Comparison of ENCODE assay signal across 22 cellular contexts in the genomic region with DNA sequence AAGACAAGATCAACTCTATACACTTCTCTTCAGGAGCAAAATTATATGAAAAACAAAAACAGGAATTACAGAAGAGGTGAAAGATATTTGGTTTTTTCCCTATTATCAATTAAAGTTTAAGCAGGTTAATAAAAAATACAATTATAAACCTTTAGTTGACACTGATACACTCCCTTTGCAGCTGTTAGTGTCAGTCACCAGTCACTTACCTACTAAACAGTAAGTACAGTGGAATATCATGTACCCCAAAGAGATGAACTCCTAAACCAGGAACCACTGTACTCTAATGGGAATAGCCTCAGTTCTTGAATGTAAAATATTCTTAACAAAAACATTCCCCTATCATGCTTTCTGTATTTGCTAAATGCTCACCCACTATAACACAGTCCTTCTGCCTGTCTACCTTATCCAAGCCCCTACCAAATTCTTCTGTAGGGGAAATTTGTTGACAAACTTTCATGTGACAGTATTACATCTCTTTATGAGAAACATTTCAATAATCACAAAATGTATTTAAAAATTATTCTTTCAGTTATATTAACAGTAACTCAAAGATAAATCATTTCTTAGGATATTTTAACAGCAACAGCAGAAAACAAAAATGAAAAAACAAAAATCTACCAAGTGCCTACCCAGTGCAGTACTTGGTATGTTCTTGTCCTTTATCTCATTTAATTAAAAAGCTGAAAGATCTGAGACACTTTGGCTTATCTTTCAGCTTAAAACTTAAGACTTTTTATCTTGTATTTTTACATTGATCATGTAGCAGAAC.
"Had no signal": no experiment of that assay in that cellular context is flagged by ENCODE, and none has a peak within 500 bp of the region (broad histone marks: within the 10 kb centered on the region; RNA-seq: fewer than 3 reads in every experiment).

No MANE protein-coding gene starts in this region.

- DNase-seq: activated CD4-positive, alpha-beta T cell treated with anti-CD3 and anti-CD28 coated beads for 36 hours; activated CD4-positive, alpha-beta T cell treated with anti-CD3 and anti-CD28 coated beads, Interleukin-2, amount 50 U/mL, for 48 hours; activated CD8-positive, alpha-beta memory T cell treated with anti-CD3 and anti-CD28 coated beads, Interleukin-2, amount 50 U/mL, for 48 hours; activated effector memory CD4-positive, alpha-beta T cell treated with Interleukin-2 at 50 U/mL for 16 hours; activated T-cell treated with anti-CD3 and anti-CD28 coated beads, Interleukin-2, amount 50 U/mL, for 72 hours; amygdala; effector CD4-positive, alpha-beta T cell; foreskin fibroblast; heart right ventricle; naive B cell; sigmoid colon; spleen; stimulated activated CD4-positive, alpha-beta T cell treated with anti-CD3 and anti-CD28 coated beads, Interleukin-4, amount 100 ng/mL, for 1 hour; stimulated activated naive CD4-positive, alpha-beta T cell; testis; WERI-Rb-1 had no signal

- H3K27me3 ChIP-seq: heart right ventricle, sigmoid colon, spleen, testis, vagina had no signal

- H3K4me1 ChIP-seq: testis had no signal

- H3K27me3 Mint-ChIP-seq: activated CD4-positive, alpha-beta T cell treated with anti-CD3 and anti-CD28 coated beads for 36 hours; dendritic cell treated with granulocyte-macrophage colony-stimulating factor and Interleukin-4, amounts not matched to agents 40 ng/mL and 50 ng/mL, for 4 days; memory B cell; naive B cell; progenitor cell of endocrine pancreas; type B pancreatic cell had no signal

- ATAC-seq: activated CD4-positive, alpha-beta T cell treated with anti-CD3 and anti-CD28 coated beads for 36 hours; activated naive CD4-positive, alpha-beta T cell treated with anti-CD3 and anti-CD28 coated beads, Interleukin-2, amount 50 U/mL, for 72 hours; activated T-cell treated with anti-CD3 and anti-CD28 coated beads, Interleukin-2, amount 50 U/mL, for 72 hours; heart right ventricle had no signal

- H3K9me3 Mint-ChIP-seq: activated naive CD4-positive, alpha-beta T cell treated with anti-CD3 and anti-CD28 coated beads, Interleukin-2, amount 50 U/mL, for 72 hours; activated T-cell treated with anti-CD3 and anti-CD28 coated beads, Interleukin-2, amount 50 U/mL, for 72 hours; dendritic cell treated with granulocyte-macrophage colony-stimulating factor and Interleukin-4, amounts not matched to agents 40 ng/mL and 50 ng/mL, for 4 days; memory B cell; naive B cell; type B pancreatic cell had no signal

- H3K4me3 Mint-ChIP-seq: dendritic cell treated with granulocyte-macrophage colony-stimulating factor and Interleukin-4, amounts not matched to agents 40 ng/mL and 50 ng/mL, for 4 days; memory B cell; naive B cell; type B pancreatic cell had no signal

- H3K27ac ChIP-seq: heart right ventricle, sigmoid colon, spleen, testis, vagina, WERI-Rb-1 had no signal

- H3K4me1 Mint-ChIP-seq: memory B cell had no signal

- H3K9me3 ChIP-seq: heart right ventricle, sigmoid colon, spleen, testis, vagina had no signal

- H3K36me3 ChIP-seq: sigmoid colon, vagina, WERI-Rb-1 had no signal

- H3K27ac Mint-ChIP-seq: activated CD4-positive, alpha-beta T cell treated with anti-CD3 and anti-CD28 coated beads for 36 hours; activated T-cell treated with anti-CD3 and anti-CD28 coated beads, Interleukin-2, amount 50 U/mL, for 72 hours; dendritic cell treated with granulocyte-macrophage colony-stimulating factor and Interleukin-4, amounts not matched to agents 40 ng/mL and 50 ng/mL, for 4 days; memory B cell; progenitor cell of endocrine pancreas; type B pancreatic cell had no signal

- H3K4me3 ChIP-seq: heart right ventricle, sigmoid colon, spleen, testis, vagina had no signal
